In genomic region chr20:9483131-9483530, GRCh38 we compare ENCODE assay signal across 1 cellular context.
TF ChIP-seq lines count a peak whose summit lies in the region.

No MANE protein-coding gene starts in this region.

TF ChIP-seq in SK-N-SH, 30 proteins besides CTCF, POLR2A, EP300 and RAD21 (continued from another document):
- TF ChIP-seq REST (IDR thresholded peaks at IDR 0.05; ENCODE audit: low read depth, low read length) (no peak), MXI1 (IDR thresholded peaks at IDR 0.05; ENCODE audit: low read depth, low read length) (no peak), CHD2 (IDR thresholded peaks at IDR 0.05; ENCODE audit: low read length, partially characterized antibody) (no peak), RCOR1 (IDR thresholded peaks at IDR 0.05; ENCODE audit: low read length) (no peak), TCF12 (IDR thresholded peaks at IDR 0.05) (peak; percentile 65), ELF1 (IDR thresholded peaks at IDR 0.05) (no peak), YY1 (IDR thresholded peaks at IDR 0.05; ENCODE audit: low read depth) (no peak), SMC3 (IDR thresholded peaks at IDR 0.05; ENCODE audit: low read depth, low read length) (no peak)
TF ChIP-seq in SK-N-SH: peak in this region for 3.
